8 cellular contexts compared by ENCODE assay signal in the genomic region with DNA sequence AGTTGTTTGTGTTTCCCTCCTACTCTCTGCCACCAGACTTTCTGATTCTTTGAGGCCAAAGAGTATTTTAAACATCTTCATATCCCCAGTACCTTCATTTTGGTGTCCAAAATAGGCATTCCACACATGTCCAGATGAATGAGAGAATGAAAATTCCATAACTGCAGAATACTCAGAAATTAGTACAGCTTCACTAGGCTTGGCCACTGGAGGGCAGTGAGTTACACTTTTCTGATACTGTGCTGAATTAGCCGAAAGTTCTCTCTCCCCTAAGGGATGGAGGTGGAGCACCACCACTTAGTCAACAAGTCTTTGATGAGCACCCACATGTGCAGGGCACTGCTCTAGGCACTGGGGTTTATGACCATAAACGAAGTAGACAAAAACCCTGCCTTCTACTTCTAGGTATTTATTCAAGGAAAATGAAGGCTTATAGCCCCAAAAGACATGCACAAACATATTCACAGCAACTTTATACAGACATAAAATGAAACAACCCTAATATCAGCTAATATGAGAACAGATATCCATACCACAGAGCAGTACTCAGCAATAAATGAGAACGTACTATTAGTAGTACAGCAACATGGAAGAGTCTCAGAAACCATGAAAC. TPM values are rescaled to one million over a fixed set of nuclear protein-coding genes. Genes with fewer than 3 reads are reported as not detected.
DNase-seq lines count a peak whose midpoint lies in the region; ATAC-seq, FAIRE-seq and TF ChIP-seq lines count a peak whose summit lies in the region.

No MANE protein-coding gene starts in this region.

- H3K27me3 Mint-ChIP-seq in H9 (ENCODE audit: low read depth) (no peaks in the 10 kb centered on the region), T-helper 17 cell (no peaks in the 10 kb centered on the region)

- H4K91ac ChIP-seq in H9 (ENCODE audit: insufficient read length, low read depth, low read length) = no peak overlapping the region

- no peaks in the 10 kb centered on the region for H3K79me2 ChIP-seq in H9 (ENCODE audit: insufficient read depth, low read length)

- TF ChIP-seq CTCF in D721Med (IDR thresholded peaks at IDR 0.05; ENCODE audit: insufficient read depth, missing control alignments) = peak; percentile 91
- TF ChIP-seq CTCF in H9 (conservative IDR thresholded peaks at IDR 0.05) = peak; percentile 63

- H3K9me3 Mint-ChIP-seq in H9 = no peaks in the 10 kb centered on the region

- H4K8ac ChIP-seq in H9 (replicated peaks; ENCODE audit: insufficient read length, low read depth, low read length) = no peak overlapping the region

- no peak overlapping the region for H2BK120ac ChIP-seq in H9 (ENCODE audit: low read depth, low read length, poor library complexity, severe bottlenecking)

- no peak overlapping the region for H3K4me3 ChIP-seq in small intestine (ENCODE audit: low read depth in 1 of 2, low read length in 2 of 2)

- H3K23me2 ChIP-seq in H9 (ENCODE audit: insufficient read length, low read depth, low read length, poor library complexity, severe bottlenecking) = no peaks in the 10 kb centered on the region

- H3K9ac ChIP-seq in H9 (ENCODE audit: extremely low read depth, insufficient read length, low read length) = no peak overlapping the region

- no peaks in the 10 kb centered on the region for H3K9me3 ChIP-seq in H9 (ENCODE audit: control insufficient read depth, low read depth, low read length)
- no peaks in the 10 kb centered on the region for H3K9me3 ChIP-seq in T-helper 17 cell (ENCODE audit: control insufficient read depth, low read length, poor library complexity, severe bottlenecking)
- H3K9me3 ChIP-seq in small intestine (ENCODE audit: control insufficient read depth, low read depth) = no peaks in the 10 kb centered on the region

- FAIRE-seq in D721Med (lab: Jason Lieb, UNC) (no peak), small intestine (lab: Jason Lieb, UNC) (no peak)

- H3K18ac ChIP-seq in H9 (ENCODE audit: insufficient read length, low read depth, low read length) = no peak overlapping the region

- H3K27ac ChIP-seq in H9 (ENCODE audit: insufficient read length, low read depth, low read length) (no peak overlapping the region), small intestine (ENCODE audit: low read depth in 1 of 2, low read length in 1 of 2) (no peak overlapping the region)

- no peak overlapping the region for H4K5ac ChIP-seq in H9 (ENCODE audit: insufficient read length, low read depth, low read length)

- no peak overlapping the region for H2BK12ac ChIP-seq in H9 (ENCODE audit: insufficient read length, low read depth, low read length)

- H2BK5ac ChIP-seq in H9 (ENCODE audit: insufficient read length, low read length) = no peak overlapping the region

- no peak overlapping the region for H3K4me2 ChIP-seq in H9 (ENCODE audit: insufficient read depth, insufficient read length, low read length)

- H2BK15ac ChIP-seq in H9 (ENCODE audit: low read depth, low read length) = no peak overlapping the region

- no CpG with 5 or more reads among the region's 3 CpGs for whole genome bisulfite sequencing in H9 (ENCODE audit: extremely low coverage, insufficient read length, low lambda C conversion rate)
- WGBS in small intestine, 3 donors = 59 to 61% (median 60%) methylated on average over 3 of the region's 3 CpGs

- H3K4me3 Mint-ChIP-seq in H9 (no peak overlapping the region), T-helper 17 cell (no peak overlapping the region)

- H2BK20ac ChIP-seq in H9 (ENCODE audit: low read depth, low read length, poor library complexity, severe bottlenecking) = no peak overlapping the region

- no peak overlapping the region for H2AK5ac ChIP-seq in H9 (ENCODE audit: insufficient read length, low read length)

- H3K4me1 Mint-ChIP-seq in H9 = no peaks in the 10 kb centered on the region
- H3K4me1 Mint-ChIP-seq in T-helper 17 cell = peaks cover 10% of the 10 kb centered on the region

- H2AFZ ChIP-seq in H9 (ENCODE audit: low read length) = no peak overlapping the region

- H3K36me3 Mint-ChIP-seq in H9 (ENCODE audit: insufficient read depth in 1 of 3, low read depth in 3 of 3) (peaks cover 1 to 25% (median 9%) of the 10 kb centered on the region in 3 experiments; a peak in 3 of 7 replicates), T-helper 17 cell (ENCODE audit: low read depth) (peaks cover 4% of the 10 kb centered on the region)

- ATAC-seq in T-helper 17 cell (no peak), HG03460 (IDR thresholded peaks at IDR 0.05; ENCODE audit: unreplicated experiment) (no peak)

- DNase-seq in D721Med (ENCODE audit: insufficient read length, low spot score) (no peak), H9 (no peak), T-helper 17 cell (no peak), fibroblast of the conjunctiva (ENCODE audit: low read depth) (peak; percentile 17), small intestine (peak; percentile 20), NCI-H345 (lab: John Stamatoyannopoulos, UW) (no peak)
- DNase-seq in stimulated activated CD8-positive, alpha-beta memory T cell treated with anti-CD3 and anti-CD28 coated beads, Interleukin-4, amount 100 ng/mL, for 48 hours = no peak

- peaks cover 9 to 14% of the 10 kb centered on the region in 2 donors for H3K36me3 ChIP-seq in small intestine (ENCODE audit: control insufficient read depth in 2 of 2, insufficient read depth in 2 of 2, low read length in 2 of 2)

- H3K27ac Mint-ChIP-seq in H9 = no peak overlapping the region
- peak overlapping the region; percentile 84 for H3K27ac Mint-ChIP-seq in T-helper 17 cell

- no peaks in the 10 kb centered on the region for H3K79me1 ChIP-seq in H9 (ENCODE audit: insufficient read depth, low read depth, low read length, poor library complexity, severe bottlenecking)

- H3T11ph ChIP-seq in H9 (ENCODE audit: low read length) = no peak overlapping the region

- H3K4ac ChIP-seq in H9 (ENCODE audit: low read depth, low read length) = no peak overlapping the region

- H3K4me1 ChIP-seq in H9 (ENCODE audit: insufficient read depth, low read length) = no peaks in the 10 kb centered on the region
- no peaks in the 10 kb centered on the region for H3K4me1 ChIP-seq in small intestine (ENCODE audit: control insufficient read depth in 2 of 2, insufficient read depth in 1 of 2, low read depth in 1 of 2, low read length in 1 of 2)

- no peak overlapping the region for H3K14ac ChIP-seq in H9 (ENCODE audit: insufficient read depth, low read length)

- H3K23ac ChIP-seq in H9 (ENCODE audit: insufficient read length, low read depth, low read length) = no peak overlapping the region

- no peak overlapping the region for H3K56ac ChIP-seq in H9 (ENCODE audit: insufficient read length, low read depth, low read length)

- no peaks in the 10 kb centered on the region for H4K20me1 ChIP-seq in H9 (ENCODE audit: control insufficient read depth, insufficient read depth, insufficient read length)

- H3K27me3 ChIP-seq in H9 (ENCODE audit: insufficient read depth, low read length) (no peaks in the 10 kb centered on the region), small intestine (ENCODE audit: control insufficient read depth in 2 of 2, insufficient read depth in 2 of 2, low read length in 2 of 2) (no peaks in the 10 kb centered on the region)

RNA-seq across cellular contexts. Expression of a gene that starts 46.1 kb away (rescaled TPM):
- total RNA-seq in H9 (2021) (1.1 and 1.4 TPM in 2 replicates), T-helper 17 cell (1 to 10 TPM in 1 of 2 donors, under 1 TPM in 1; 0.37 to 2.0 TPM)
- polyA plus RNA-seq in small intestine = 1 to 10 TPM in 1 of 3 donors, under 1 TPM in 2; 0.78 to 1.6 (median 0.89) TPM

RNA-seq across cellular contexts. Expression of a gene that starts 46.4 kb away (rescaled TPM):
- total RNA-seq in H9 (2021) = 12.9 and 14.3 TPM in 2 replicates
- total RNA-seq in T-helper 17 cell = 10 to 100 TPM; 11.2 to 11.9 TPM
- 10 to 100 TPM in 2 of 3 donors, 1 to 10 TPM in 1; 6.9 to 11.2 (median 10.3) TPM for polyA plus RNA-seq in small intestine

RNA-seq across cellular contexts. Expression of a gene that starts 49.8 kb away (rescaled TPM):
- total RNA-seq in H9 (2021) (34.5 and 34.7 TPM in 2 replicates), T-helper 17 cell (10 to 100 TPM in 1 of 2 donors, 1 to 10 TPM in 1; 8.5 to 12.0 TPM)
- 10 to 100 TPM; 12.7 to 13.5 (median 13.3) TPM for polyA plus RNA-seq in small intestine

Comparison
In these comparisons a context has a peak if more than half of its experiments do, and no peak if none do; other contexts are left out.
1. DNase-seq: peak in fibroblast of the conjunctiva (single experiment) and small intestine (single experiment); none in D721Med (single experiment), H9 (single experiment), T-helper 17 cell (0 of 3), stimulated activated CD8-positive, alpha-beta memory T cell treated with anti-CD3 and anti-CD28 coated beads, Interleukin-4, amount 100 ng/mL, for 48 hours (single experiment) and NCI-H345 (single experiment).